8 cellular contexts compared by ENCODE assay signal in the genomic region with DNA sequence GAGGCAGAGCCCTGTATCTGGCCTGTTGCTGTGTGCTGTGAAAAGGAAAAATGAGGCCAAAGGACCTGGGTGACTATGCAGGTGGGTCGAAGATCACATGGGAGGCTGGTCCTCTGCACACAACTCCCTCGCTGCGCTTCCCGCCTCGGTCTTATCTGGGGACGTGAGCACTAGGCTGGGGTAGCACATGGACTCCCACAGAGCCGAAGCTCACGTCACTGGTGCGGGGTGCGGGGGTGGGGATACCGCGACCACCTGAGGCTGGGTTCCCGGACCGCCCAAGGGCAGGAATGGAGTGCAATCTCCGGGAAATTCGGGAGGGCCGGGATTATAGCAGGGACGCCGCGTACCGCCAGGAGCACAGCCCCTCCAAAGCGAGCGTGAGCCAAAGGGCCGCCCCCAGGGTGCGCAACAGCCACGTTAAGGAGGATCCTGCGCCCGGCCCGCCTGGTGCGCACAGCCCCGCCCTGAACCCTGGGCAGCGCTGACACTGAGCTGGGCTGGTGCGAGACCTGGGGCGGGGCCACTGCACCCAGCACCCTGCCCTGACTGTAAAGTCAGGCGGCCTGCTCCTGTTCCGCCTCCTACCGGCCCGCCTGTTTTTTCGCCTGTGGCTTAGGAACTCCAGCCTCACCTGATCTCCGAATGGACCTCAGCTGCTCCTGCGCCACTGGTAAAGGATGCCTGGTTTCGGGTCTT. TPM values are rescaled to one million over a fixed set of nuclear protein-coding genes. Genes with fewer than 3 reads are reported as not detected.
DNase-seq lines count a peak whose midpoint lies in the region; ATAC-seq and TF ChIP-seq lines count a peak whose summit lies in the region.

No MANE protein-coding gene starts in this region.

- intact Hi-C loops in left ventricle myocardium inferior (cut with micrococcal nuclease), result no loop called here
- intact Hi-C loops in gastrocnemius medialis (cut with DNase I; ENCODE audit: low total_unique reads), result loop anchor here (2.0 kb wide), 1 partner anchor 36 kb away; no protein-coding TSS in a partner anchor

- H3K27ac ChIP-seq in ACC112 (ENCODE audit: low read depth, low read length), result no peak overlapping the region
- H3K27ac ChIP-seq in left ventricle myocardium inferior (replicated peaks), result peak overlapping the region; percentile 33
- peak overlapping the region; percentile 21 to 50 (median 34) for H3K27ac ChIP-seq in gastrocnemius medialis

- H3K27me3 ChIP-seq in ACC112 (ENCODE audit: insufficient read depth, low read length), result peaks cover 23% of the 10 kb centered on the region
- peaks cover 86% of the 10 kb centered on the region for H3K27me3 ChIP-seq in left ventricle myocardium inferior (ENCODE audit: low read depth)
- H3K27me3 ChIP-seq in gastrocnemius medialis, result peaks cover 2 to 11% (median 10%) of the 10 kb centered on the region in 3 donors

- TF ChIP-seq CTCF in left ventricle myocardium inferior (IDR thresholded peaks at IDR 0.05; ENCODE audit: borderline replicate concordance) (peak; percentile 54), gastrocnemius medialis (IDR thresholded peaks at IDR 0.05 in 4 of 5, conservative IDR thresholded peaks at IDR 0.05 in 1 of 5) (peak in 4 of 5 experiments; percentile 32 to 49 (median 46))

- TF ChIP-seq POLR2A in gastrocnemius medialis (IDR thresholded peaks at IDR 0.05), result no peak

- in situ Hi-C loops in gastrocnemius medialis (cut with MboI; ENCODE audit: low sequenced_read_pairs in 4 of 4), result no loop called here

- H3K9me3 ChIP-seq in left ventricle myocardium inferior (replicated peaks), result no peaks in the 10 kb centered on the region
- H3K9me3 ChIP-seq in gastrocnemius medialis, result no peaks in the 10 kb centered on the region

- DNase-seq in NOMO-1 treated with DMSO at 0.1 percent for 48 hours (lab: John Stamatoyannopoulos, UW; ENCODE audit: unreplicated experiment) (peak; percentile 84), left ventricle myocardium inferior (peak; percentile 66), gastrocnemius medialis (peak; percentile 27 to 54), medulla oblongata (ENCODE audit: extremely low spot score) (no peak), Kasumi-1 (lab: John Stamatoyannopoulos, UW) (no peak)
- peak; percentile 20 to 65 (median 38) for DNase-seq in activated naive CD4-positive, alpha-beta T cell (lab: John Stamatoyannopoulos, UW)

- H3K36me3 ChIP-seq in ACC112 (ENCODE audit: insufficient read depth, low read length) (no peaks in the 10 kb centered on the region), left ventricle myocardium inferior (no peaks in the 10 kb centered on the region), gastrocnemius medialis (no peaks in the 10 kb centered on the region)

- peaks cover 23% of the 10 kb centered on the region for H3K4me1 ChIP-seq in ACC112 (ENCODE audit: control insufficient read depth, insufficient read depth, low read length, unreplicated experiment)
- H3K4me1 ChIP-seq in left ventricle myocardium inferior, result peaks cover 23% of the 10 kb centered on the region
- H3K4me1 ChIP-seq in gastrocnemius medialis, result peaks cover 5 to 20% of the 10 kb centered on the region in 2 donors

- no peaks in the 10 kb centered on the region for H3K79me2 ChIP-seq in ACC112 (ENCODE audit: control insufficient read depth, insufficient read depth, low read length, unreplicated experiment)

- ATAC-seq in GM21381 (IDR thresholded peaks at IDR 0.05; ENCODE audit: unreplicated experiment), result peak; percentile 77
- ATAC-seq in gastrocnemius medialis, result peak; percentile 51 to 59

- H2AFZ ChIP-seq in ACC112 (ENCODE audit: low read length, unreplicated experiment), result peak overlapping the region; percentile 48

- H3K4me3 ChIP-seq in ACC112 (ENCODE audit: low read depth, low read length), result peak overlapping the region; percentile 69
- peak overlapping the region; percentile 60 for H3K4me3 ChIP-seq in left ventricle myocardium inferior
- peak overlapping the region; percentile 29 to 43 (median 38) for H3K4me3 ChIP-seq in gastrocnemius medialis

RNA-seq across cellular contexts. Expression of a gene that starts 4.8 kb away (rescaled TPM):
- total RNA-seq in left ventricle myocardium inferior (1.2 TPM), gastrocnemius medialis (10 to 100 TPM in 3 of 4 donors, not detected in 1; 17.3 to 34.9 (median 20.2) TPM)

RNA-seq across cellular contexts. Expression of a gene that starts 8.5 kb away (rescaled TPM):
- total RNA-seq in left ventricle myocardium inferior (not detected), gastrocnemius medialis (not detected)

RNA-seq across cellular contexts. Expression of a gene that starts 10.8 kb away (rescaled TPM):
- total RNA-seq in left ventricle myocardium inferior (3.1 TPM), gastrocnemius medialis (1 to 10 TPM in 3 of 4 donors, not detected in 1; 5.3 to 10.0 (median 7.3) TPM)

RNA-seq across cellular contexts. Expression of a gene that starts 14.5 kb away (rescaled TPM):
- total RNA-seq in left ventricle myocardium inferior (0.85 TPM), gastrocnemius medialis (1 to 10 TPM in 1 of 4 donors, not detected in 3; 3.2 TPM)

RNA-seq across cellular contexts. Expression of a gene that starts 17.6 kb away (rescaled TPM):
- 126 TPM for total RNA-seq in left ventricle myocardium inferior
- 100 to 1,000 TPM in 3 of 4 donors, 10 to 100 TPM in 1; 63.0 to 434 (median 267) TPM for total RNA-seq in gastrocnemius medialis

Comparison
In these comparisons a context has a peak if more than half of its experiments do, and no peak if none do; other contexts are left out.
1. DNase-seq: peak in NOMO-1 treated with DMSO at 0.1 percent for 48 hours (single experiment), activated naive CD4-positive, alpha-beta T cell (4 of 4), left ventricle myocardium inferior (single experiment) and gastrocnemius medialis (2 of 2); none in medulla oblongata (single experiment) and Kasumi-1 (0 of 2).
2. Peak in every context shown above with its lines, with median percentiles within 50 percentile points of each other: H3K4me3 ChIP-seq.